8 cellular contexts compared by ENCODE assay signal in the genomic region with DNA sequence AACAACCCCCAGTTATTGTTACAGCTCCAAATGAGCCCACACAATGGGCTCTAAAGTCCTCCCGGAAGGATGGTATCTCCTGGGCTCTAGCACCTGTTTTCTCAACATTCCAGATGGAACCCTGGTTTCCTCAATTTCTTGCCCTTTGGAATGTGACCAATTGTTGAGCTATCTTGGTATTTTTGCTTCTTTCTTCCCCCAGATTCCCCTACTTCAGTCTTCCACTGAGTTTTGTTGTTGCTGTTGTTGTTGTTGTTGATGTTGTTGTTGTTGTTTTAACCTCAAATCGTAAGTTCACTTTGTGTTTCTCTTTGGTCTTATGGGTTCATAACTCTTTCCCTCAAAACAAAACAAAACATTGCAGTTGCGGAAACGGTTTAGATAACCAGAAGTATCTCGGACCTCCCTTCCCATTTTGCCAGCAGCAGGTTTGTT. TPM values are rescaled to one million over a fixed set of nuclear protein-coding genes. Genes with fewer than 3 reads are reported as not detected.
DNase-seq lines count a peak whose midpoint lies in the region; ATAC-seq and TF ChIP-seq lines count a peak whose summit lies in the region.

No MANE protein-coding gene starts in this region.

- peaks cover 4% of the 10 kb centered on the region for H3K4me1 ChIP-seq in HEK293 (ENCODE audit: control insufficient read depth, insufficient read depth, low read length)
- H3K4me1 ChIP-seq in liver (ENCODE audit: control insufficient read depth in 4 of 4, insufficient read depth in 4 of 4, low read length in 3 of 4): peaks cover 2 to 24% (median 20%) of the 10 kb centered on the region in 4 donors
- peaks cover 18% of the 10 kb centered on the region for H3K4me1 ChIP-seq in upper lobe of right lung

- TF ChIP-seq CTCF in AG04450 (IDR thresholded peaks at IDR 0.05; ENCODE audit: low read depth, low read length) (no peak), HEK293 (tag by site-specific recombination; IDR thresholded peaks at IDR 0.05) (no peak), liver (IDR thresholded peaks at IDR 0.05; ENCODE audit: low read depth, low read length, missing input control) (no peak), upper lobe of right lung (IDR thresholded peaks at IDR 0.05) (no peak)

- peak overlapping the region; percentile 57 for H3K4me3 ChIP-seq in AG04450 (ENCODE audit: low read depth, low read length)
- H3K4me3 ChIP-seq in HEK293 (ENCODE audit: low read depth, low read length): peak overlapping the region; percentile 96
- peak overlapping the region in 2 of 3 donors; percentile 63 to 97 for H3K4me3 ChIP-seq in liver (ENCODE audit: low read depth in 1 of 3, low read length in 3 of 3)
- peak overlapping the region; percentile 93 for H3K4me3 ChIP-seq in upper lobe of right lung

- ATAC-seq in upper lobe of right lung (no peak), GM21526 (IDR thresholded peaks at IDR 0.05; ENCODE audit: low FRiP score, unreplicated experiment) (no peak), HG02840 (IDR thresholded peaks at IDR 0.05; ENCODE audit: low FRiP score, unreplicated experiment) (no peak)

- POLR2A ChIA-PET in AG04450 (lab: Yijun Ruan, JAX): interaction anchor here (0.6 to 1.2 kb wide), 6 partner anchors 13 to 140 kb away, joined by 3 to 4 read pairs (median 3); a partner anchor contains a TSS
- POLR2A ChIA-PET in HEK293 (lab: Yijun Ruan, JAX): interaction anchor here (0.6 to 3.3 kb wide), 13 partner anchors 12 to 470 kb away, joined by 3 to 48 read pairs (median 5); a partner anchor contains a TSS

- peak overlapping the region; percentile 23 to 75 for H3K9ac ChIP-seq in liver (ENCODE audit: low read depth in 1 of 2, low read length in 2 of 2)

- CTCF ChIA-PET in AG04450 (lab: Charles Lee) (interaction anchor here (0.5 to 12.9 kb wide), 42 partner anchors 9 to 640 kb away, joined by 3 to 411 read pairs (median 8); a partner anchor contains a TSS), HEK293 (lab: Yijun Ruan, JAX) (interaction anchor here (0.5 to 11.8 kb wide), 51 partner anchors 9 to 759 kb away, joined by 3 to 301 read pairs (median 6); a partner anchor contains a TSS)

- H3K27me3 ChIP-seq in AG04450 (ENCODE audit: control insufficient read depth, insufficient read depth, low read length) (peaks cover 4% of the 10 kb centered on the region), liver (ENCODE audit: control insufficient read depth in 4 of 4, insufficient read depth in 4 of 4, low read length in 3 of 4) (no peaks in the 10 kb centered on the region), upper lobe of right lung (no peaks in the 10 kb centered on the region)

- no peak for DNase-seq in AG04450 (ENCODE audit: low read depth, low spot score)
- no peak for DNase-seq in upper lobe of right lung
- no peak for DNase-seq in amniotic stem cell (lab: John Stamatoyannopoulos, UW)

- 2 to 4% (median 2%) methylated on average over 5 of the region's 5 CpGs for WGBS in adipose tissue, 3 donors
- under 1% methylated on average over 5 of the region's 5 CpGs for WGBS in liver

- no peak for TF ChIP-seq RAD21 in liver (IDR thresholded peaks at IDR 0.05)

- H3K9me3 ChIP-seq in AG04450 (ENCODE audit: control insufficient read depth, insufficient read depth, low read length): peaks cover 3% of the 10 kb centered on the region; the same call in 1 of the 2 replicates
- H3K9me3 ChIP-seq in HEK293 (ENCODE audit: control insufficient read depth, insufficient read depth, low read depth, low read length): no peaks in the 10 kb centered on the region
- no peaks in the 10 kb centered on the region for H3K9me3 ChIP-seq in liver (ENCODE audit: control insufficient read depth in 4 of 4, low read length in 3 of 4)
- no peaks in the 10 kb centered on the region for H3K9me3 ChIP-seq in upper lobe of right lung

- peaks cover 6 to 25% of the 10 kb centered on the region in 2 experiments; a peak in 2 of 3 replicates for H3K36me3 ChIP-seq in HEK293 (ENCODE audit: control insufficient read depth in 2 of 2, insufficient read depth in 1 of 2, low read length in 2 of 2)
- H3K36me3 ChIP-seq in liver (ENCODE audit: control insufficient read depth in 4 of 4, insufficient read depth in 3 of 4, low read depth in 1 of 4, low read length in 3 of 4): peaks cover 0 to 6% (median 1%) of the 10 kb centered on the region in 4 donors
- peaks cover 10% of the 10 kb centered on the region for H3K36me3 ChIP-seq in upper lobe of right lung

- intact Hi-C loops in upper lobe of right lung (cut with DNase I): loop anchor here (5.0 kb wide), 1 partner anchor 40 kb away; no protein-coding TSS in a partner anchor

- H3K27ac ChIP-seq in AG04450 (ENCODE audit: low read depth, low read length): peak overlapping the region; percentile 47
- peak overlapping the region; percentile 29; the same call in 1 of the 2 replicates for H3K27ac ChIP-seq in HEK293 (ENCODE audit: extremely low read depth, low read depth, low read length)
- peak overlapping the region; percentile 49 for H3K27ac ChIP-seq in adipose tissue (ENCODE audit: low read depth, low read length)
- H3K27ac ChIP-seq in liver (ENCODE audit: low read depth in 1 of 2, low read length in 2 of 2): peak overlapping the region; percentile 70 to 86
- peak overlapping the region; percentile 79 for H3K27ac ChIP-seq in upper lobe of right lung

TF ChIP-seq in HEK293, 187 proteins besides CTCF, POLR2A, EP300 and RAD21 (continues in another document):
- TF ChIP-seq ZNF133 (tag by site-specific recombination; IDR thresholded peaks at IDR 0.05) (no peak), ZNF184 (tag by site-specific recombination; IDR thresholded peaks at IDR 0.05) (no peak)
- TF ChIP-seq, protein P1, sequence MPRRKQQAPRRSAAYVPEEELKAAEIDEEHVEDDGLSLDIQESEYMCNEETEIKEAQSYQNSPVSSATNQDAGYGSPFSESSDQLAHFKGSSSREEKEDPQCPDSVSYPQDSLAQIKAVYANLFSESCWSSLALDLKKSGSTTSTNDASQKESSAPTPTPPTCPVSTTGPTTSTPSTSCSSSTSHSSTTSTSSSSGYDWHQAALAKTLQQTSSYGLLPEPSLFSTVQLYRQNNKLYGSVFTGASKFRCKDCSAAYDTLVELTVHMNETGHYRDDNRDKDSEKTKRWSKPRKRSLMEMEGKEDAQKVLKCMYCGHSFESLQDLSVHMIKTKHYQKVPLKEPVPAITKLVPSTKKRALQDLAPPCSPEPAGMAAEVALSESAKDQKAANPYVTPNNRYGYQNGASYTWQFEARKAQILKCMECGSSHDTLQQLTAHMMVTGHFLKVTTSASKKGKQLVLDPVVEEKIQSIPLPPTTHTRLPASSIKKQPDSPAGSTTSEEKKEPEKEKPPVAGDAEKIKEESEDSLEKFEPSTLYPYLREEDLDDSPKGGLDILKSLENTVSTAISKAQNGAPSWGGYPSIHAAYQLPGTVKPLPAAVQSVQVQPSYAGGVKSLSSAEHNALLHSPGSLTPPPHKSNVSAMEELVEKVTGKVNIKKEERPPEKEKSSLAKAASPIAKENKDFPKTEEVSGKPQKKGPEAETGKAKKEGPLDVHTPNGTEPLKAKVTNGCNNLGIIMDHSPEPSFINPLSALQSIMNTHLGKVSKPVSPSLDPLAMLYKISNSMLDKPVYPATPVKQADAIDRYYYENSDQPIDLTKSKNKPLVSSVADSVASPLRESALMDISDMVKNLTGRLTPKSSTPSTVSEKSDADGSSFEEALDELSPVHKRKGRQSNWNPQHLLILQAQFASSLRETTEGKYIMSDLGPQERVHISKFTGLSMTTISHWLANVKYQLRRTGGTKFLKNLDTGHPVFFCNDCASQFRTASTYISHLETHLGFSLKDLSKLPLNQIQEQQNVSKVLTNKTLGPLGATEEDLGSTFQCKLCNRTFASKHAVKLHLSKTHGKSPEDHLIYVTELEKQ (tag by site-specific recombination; IDR thresholded peaks at IDR 0.05; ENCODE audit: borderline replicate concordance): no peak

TF ChIP-seq in liver, 16 proteins besides CTCF, POLR2A, EP300 and RAD21 (continues in another document):
- TF ChIP-seq HNF4G (IDR thresholded peaks at IDR 0.05) (no peak), HNF4A (conservative IDR thresholded peaks at IDR 0.05) (no peak), GABPA (IDR thresholded peaks at IDR 0.05 in 1 of 2, conservative IDR thresholded peaks at IDR 0.05 in 1 of 2) (no peak), JUND (IDR thresholded peaks at IDR 0.05) (no peak)
- TF ChIP-seq, protein P2, sequence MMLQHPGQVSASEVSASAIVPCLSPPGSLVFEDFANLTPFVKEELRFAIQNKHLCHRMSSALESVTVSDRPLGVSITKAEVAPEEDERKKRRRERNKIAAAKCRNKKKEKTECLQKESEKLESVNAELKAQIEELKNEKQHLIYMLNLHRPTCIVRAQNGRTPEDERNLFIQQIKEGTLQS (IDR thresholded peaks at IDR 0.05): no peak

RNA-seq across cellular contexts. Expression of a gene that starts 0.8 kb away (rescaled TPM):
- 56.6 and 57.4 TPM in 2 replicates for polyA plus RNA-seq in AG04450 (2011; rRNA removed)
- polyA minus RNA-seq in AG04450 (2011; rRNA and poly(A)+ RNA removed): 43.9 and 53.5 TPM in 2 replicates
- 10 to 100 TPM; 33.2 to 42.7 (median 33.4) TPM for polyA plus RNA-seq in adipose tissue
- total RNA-seq in liver: 10 to 100 TPM; 34.4 to 60.6 TPM
- 10 to 100 TPM; 16.9 to 25.1 TPM for polyA plus RNA-seq in liver
- 77.2 TPM for total RNA-seq in upper lobe of right lung

RNA-seq across cellular contexts. Expression of a gene that starts 12.9 kb away (rescaled TPM):
- polyA plus RNA-seq in AG04450 (2011; rRNA removed) (0.36 and 0.42 TPM in 2 replicates), adipose tissue (10 to 100 TPM in 1 of 3 donors, 1 to 10 TPM in 2; 2.1 to 12.4 (median 9.0) TPM), liver (10 to 100 TPM in 1 of 2 donors, 1 to 10 TPM in 1; 8.5 to 16.5 TPM)
- 0.51 and 0.65 TPM in 2 replicates for polyA minus RNA-seq in AG04450 (2011; rRNA and poly(A)+ RNA removed)
- total RNA-seq in liver (1 to 10 TPM; 7.7 to 8.5 TPM), upper lobe of right lung (7.1 TPM)

RNA-seq across cellular contexts. Expression of a gene that starts 34.5 kb away (rescaled TPM):
- 44.9 and 51.7 TPM in 2 replicates for polyA plus RNA-seq in AG04450 (2011; rRNA removed)
- 36.1 and 45.3 TPM in 2 replicates for polyA minus RNA-seq in AG04450 (2011; rRNA and poly(A)+ RNA removed)
- polyA plus RNA-seq in adipose tissue: 10 to 100 TPM in 1 of 3 donors, 1 to 10 TPM in 2; 3.1 to 16.6 (median 6.9) TPM
- 1 to 10 TPM; 1.4 to 1.9 TPM for total RNA-seq in liver
- polyA plus RNA-seq in liver: under 1 TPM; 0.92 to 0.93 TPM
- total RNA-seq in upper lobe of right lung: 24.4 TPM

Comparison
In these comparisons a context has a peak if more than half of its experiments do, and no peak if none do; other contexts are left out.
1. H3K27ac ChIP-seq: peak in every context shown above with its lines; median percentile 79 in upper lobe of right lung; 78 in liver; 49 in adipose tissue; 47 in AG04450; 29 in HEK293.